In genomic region chr20:51529027-51529749, GRCh38 we compare ENCODE assay signal across 1 cellular context.
TF ChIP-seq lines count a peak whose summit lies in the region.

No MANE protein-coding gene starts in this region.

TF ChIP-seq in K562, 482 proteins besides CTCF, POLR2A, EP300 and RAD21 (continued from another document and continues in another):
- TF ChIP-seq, protein P1, sequence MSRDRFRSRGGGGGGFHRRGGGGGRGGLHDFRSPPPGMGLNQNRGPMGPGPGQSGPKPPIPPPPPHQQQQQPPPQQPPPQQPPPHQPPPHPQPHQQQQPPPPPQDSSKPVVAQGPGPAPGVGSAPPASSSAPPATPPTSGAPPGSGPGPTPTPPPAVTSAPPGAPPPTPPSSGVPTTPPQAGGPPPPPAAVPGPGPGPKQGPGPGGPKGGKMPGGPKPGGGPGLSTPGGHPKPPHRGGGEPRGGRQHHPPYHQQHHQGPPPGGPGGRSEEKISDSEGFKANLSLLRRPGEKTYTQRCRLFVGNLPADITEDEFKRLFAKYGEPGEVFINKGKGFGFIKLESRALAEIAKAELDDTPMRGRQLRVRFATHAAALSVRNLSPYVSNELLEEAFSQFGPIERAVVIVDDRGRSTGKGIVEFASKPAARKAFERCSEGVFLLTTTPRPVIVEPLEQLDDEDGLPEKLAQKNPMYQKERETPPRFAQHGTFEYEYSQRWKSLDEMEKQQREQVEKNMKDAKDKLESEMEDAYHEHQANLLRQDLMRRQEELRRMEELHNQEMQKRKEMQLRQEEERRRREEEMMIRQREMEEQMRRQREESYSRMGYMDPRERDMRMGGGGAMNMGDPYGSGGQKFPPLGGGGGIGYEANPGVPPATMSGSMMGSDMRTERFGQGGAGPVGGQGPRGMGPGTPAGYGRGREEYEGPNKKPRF (IDR thresholded peaks at IDR 0.05; ENCODE audit: low read depth, low read length): no peak
- TF ChIP-seq STAT5B (CRISPR knock-in tag; IDR thresholded peaks at IDR 0.05): no peak
- TF ChIP-seq KHSRP (IDR thresholded peaks at IDR 0.05): no peak
- peak; percentile 42; the same call in 1 of the 2 replicates for TF ChIP-seq TAL1 (IDR thresholded peaks at IDR 0.05)
- no peak for TF ChIP-seq PHB (CRISPR knock-in tag; IDR thresholded peaks at IDR 0.05)
- TF ChIP-seq ZNF561 (CRISPR knock-in tag; conservative IDR thresholded peaks at IDR 0.05): no peak
- 0 out of 2 replicates have a peak, but pooled peaks have one; percentile 29 for TF ChIP-seq BCOR (IDR thresholded peaks at IDR 0.05)
- no peak for TF ChIP-seq SMARCB1 (IDR thresholded peaks at IDR 0.05; ENCODE audit: insufficient read length, low read depth)
- no peak for TF ChIP-seq TFAM (CRISPR knock-in tag; conservative IDR thresholded peaks at IDR 0.05)
- no peak for TF ChIP-seq ZNF184 (CRISPR knock-in tag; IDR thresholded peaks at IDR 0.05)
- peak; percentile 65 for TF ChIP-seq ARID1B (IDR thresholded peaks at IDR 0.05)
- no peak for TF ChIP-seq CCAR2 (IDR thresholded peaks at IDR 0.05; ENCODE audit: low read depth, low read length)
- TF ChIP-seq ETV6 (IDR thresholded peaks at IDR 0.05; ENCODE audit: borderline replicate concordance in 1 of 2, low read depth in 2 of 2, low read length in 1 of 2): no peak
- TF ChIP-seq ETV6 (CRISPR knock-in tag; IDR thresholded peaks at IDR 0.05; ENCODE audit: borderline replicate concordance): no peak
- no peak for TF ChIP-seq ZNF280A (IDR thresholded peaks at IDR 0.05; ENCODE audit: low read depth, partially characterized antibody)
- 0 out of 2 replicates have a peak, but pooled peaks have one; percentile 18 for TF ChIP-seq REST (CRISPR knock-in tag; IDR thresholded peaks at IDR 0.05; ENCODE audit: low read depth)
- TF ChIP-seq PYGO2 (tag; IDR thresholded peaks at IDR 0.05): no peak
- no peak for TF ChIP-seq ZNF436 (CRISPR knock-in tag; IDR thresholded peaks at IDR 0.05)
- TF ChIP-seq SIN3B (IDR thresholded peaks at IDR 0.05; ENCODE audit: low read depth): no peak
- no peak for TF ChIP-seq ZNF696 (CRISPR knock-in tag; conservative IDR thresholded peaks at IDR 0.05)
- TF ChIP-seq SAFB2 (IDR thresholded peaks at IDR 0.05; ENCODE audit: borderline replicate concordance, low read depth, low read length, severe bottlenecking): no peak
- TF ChIP-seq ZNF717 (CRISPR knock-in tag; IDR thresholded peaks at IDR 0.05): no peak
- TF ChIP-seq C11orf30 (IDR thresholded peaks at IDR 0.05; ENCODE audit: low read depth): no peak
- TF ChIP-seq LCOR (CRISPR knock-in tag; IDR thresholded peaks at IDR 0.05): no peak
- TF ChIP-seq BMI1 (IDR thresholded peaks at IDR 0.05; ENCODE audit: low read length): no peak
- peak; percentile 61 for TF ChIP-seq CBFA2T3 (IDR thresholded peaks at IDR 0.05)
- TF ChIP-seq ILK (tag; IDR thresholded peaks at IDR 0.05; ENCODE audit: borderline replicate concordance, low read depth): no peak
- TF ChIP-seq, protein P2, sequence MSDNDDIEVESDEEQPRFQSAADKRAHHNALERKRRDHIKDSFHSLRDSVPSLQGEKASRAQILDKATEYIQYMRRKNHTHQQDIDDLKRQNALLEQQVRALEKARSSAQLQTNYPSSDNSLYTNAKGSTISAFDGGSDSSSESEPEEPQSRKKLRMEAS (CRISPR knock-in tag; IDR thresholded peaks at IDR 0.05): no peak
- TF ChIP-seq, protein P3, sequence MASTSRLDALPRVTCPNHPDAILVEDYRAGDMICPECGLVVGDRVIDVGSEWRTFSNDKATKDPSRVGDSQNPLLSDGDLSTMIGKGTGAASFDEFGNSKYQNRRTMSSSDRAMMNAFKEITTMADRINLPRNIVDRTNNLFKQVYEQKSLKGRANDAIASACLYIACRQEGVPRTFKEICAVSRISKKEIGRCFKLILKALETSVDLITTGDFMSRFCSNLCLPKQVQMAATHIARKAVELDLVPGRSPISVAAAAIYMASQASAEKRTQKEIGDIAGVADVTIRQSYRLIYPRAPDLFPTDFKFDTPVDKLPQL (IDR thresholded peaks at IDR 0.05; ENCODE audit: extremely low read depth, insufficient read length): no peak
- TF ChIP-seq SREBF2 (CRISPR knock-in tag; IDR thresholded peaks at IDR 0.05): no peak
- no peak for TF ChIP-seq ZNF449 (CRISPR knock-in tag; IDR thresholded peaks at IDR 0.05)
- no peak for TF ChIP-seq STAG1 (CRISPR knock-in tag; IDR thresholded peaks at IDR 0.05; ENCODE audit: borderline replicate concordance)
- TF ChIP-seq ZNF398 (CRISPR knock-in tag; IDR thresholded peaks at IDR 0.05): no peak
- no peak for TF ChIP-seq SPI1 (IDR thresholded peaks at IDR 0.05; ENCODE audit: borderline replicate concordance, low read depth, low read length)
- TF ChIP-seq PPARD (CRISPR knock-in tag; IDR thresholded peaks at IDR 0.05): no peak
- no peak for TF ChIP-seq MEF2D (tag; conservative IDR thresholded peaks at IDR 0.05; ENCODE audit: low read depth)
- TF ChIP-seq, protein P4, sequence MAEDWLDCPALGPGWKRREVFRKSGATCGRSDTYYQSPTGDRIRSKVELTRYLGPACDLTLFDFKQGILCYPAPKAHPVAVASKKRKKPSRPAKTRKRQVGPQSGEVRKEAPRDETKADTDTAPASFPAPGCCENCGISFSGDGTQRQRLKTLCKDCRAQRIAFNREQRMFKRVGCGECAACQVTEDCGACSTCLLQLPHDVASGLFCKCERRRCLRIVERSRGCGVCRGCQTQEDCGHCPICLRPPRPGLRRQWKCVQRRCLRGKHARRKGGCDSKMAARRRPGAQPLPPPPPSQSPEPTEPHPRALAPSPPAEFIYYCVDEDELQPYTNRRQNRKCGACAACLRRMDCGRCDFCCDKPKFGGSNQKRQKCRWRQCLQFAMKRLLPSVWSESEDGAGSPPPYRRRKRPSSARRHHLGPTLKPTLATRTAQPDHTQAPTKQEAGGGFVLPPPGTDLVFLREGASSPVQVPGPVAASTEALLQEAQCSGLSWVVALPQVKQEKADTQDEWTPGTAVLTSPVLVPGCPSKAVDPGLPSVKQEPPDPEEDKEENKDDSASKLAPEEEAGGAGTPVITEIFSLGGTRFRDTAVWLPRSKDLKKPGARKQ (CRISPR knock-in tag; IDR thresholded peaks at IDR 0.05): no peak
- TF ChIP-seq ZNF444 (CRISPR knock-in tag; IDR thresholded peaks at IDR 0.05): no peak
- TF ChIP-seq CBX5 (IDR thresholded peaks at IDR 0.05; ENCODE audit: borderline replicate concordance, low read depth): no peak
- TF ChIP-seq HES1 (IDR thresholded peaks at IDR 0.05; ENCODE audit: low read depth): no peak
- TF ChIP-seq ZZZ3 (IDR thresholded peaks at IDR 0.05): no peak
- no peak for TF ChIP-seq CBX1 (IDR thresholded peaks at IDR 0.05; ENCODE audit: low read depth)
- no peak for TF ChIP-seq RBM17 (IDR thresholded peaks at IDR 0.05; ENCODE audit: borderline replicate concordance, low read depth, low read length)
- no peak for TF ChIP-seq ATF1 (CRISPR knock-in tag; IDR thresholded peaks at IDR 0.05)
- TF ChIP-seq ATF1 (tag; IDR thresholded peaks at IDR 0.05): no peak
- TF ChIP-seq RBBP5 (IDR thresholded peaks at IDR 0.05; ENCODE audit: borderline replicate concordance, insufficient read depth, low read length, poor library complexity, severe bottlenecking): no peak
- TF ChIP-seq, protein P5, sequence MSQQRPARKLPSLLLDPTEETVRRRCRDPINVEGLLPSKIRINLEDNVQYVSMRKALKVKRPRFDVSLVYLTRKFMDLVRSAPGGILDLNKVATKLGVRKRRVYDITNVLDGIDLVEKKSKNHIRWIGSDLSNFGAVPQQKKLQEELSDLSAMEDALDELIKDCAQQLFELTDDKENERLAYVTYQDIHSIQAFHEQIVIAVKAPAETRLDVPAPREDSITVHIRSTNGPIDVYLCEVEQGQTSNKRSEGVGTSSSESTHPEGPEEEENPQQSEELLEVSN (IDR thresholded peaks at IDR 0.05; ENCODE audit: borderline replicate concordance in 1 of 2, extremely low read depth in 1 of 2, insufficient read depth in 1 of 2, insufficient read length in 1 of 2, low read depth in 1 of 2, low read length in 1 of 2, poor library complexity in 1 of 2, severe bottlenecking in 1 of 2): no peak
- no peak for TF ChIP-seq DMBX1 (CRISPR knock-in tag; IDR thresholded peaks at IDR 0.05; ENCODE audit: borderline replicate concordance)
- no peak for TF ChIP-seq MBD2 (IDR thresholded peaks at IDR 0.05; ENCODE audit: borderline replicate concordance, low read depth)
- no peak for TF ChIP-seq GTF2F1 (IDR thresholded peaks at IDR 0.05; ENCODE audit: low read depth, low read length)
- TF ChIP-seq RBFOX2 (IDR thresholded peaks at IDR 0.05; ENCODE audit: low read depth, low read length): no peak
- TF ChIP-seq SMARCA4 (IDR thresholded peaks at IDR 0.05): peak; percentile 53; the same call in 1 of the 2 replicates
- no peak for TF ChIP-seq ZNF23 (CRISPR knock-in tag; IDR thresholded peaks at IDR 0.05)
- TF ChIP-seq FOS (IDR thresholded peaks at IDR 0.05; ENCODE audit: extremely low read depth, insufficient read length): no peak
- TF ChIP-seq ZNF239 (CRISPR knock-in tag; IDR thresholded peaks at IDR 0.05): no peak
- TF ChIP-seq MAFF (IDR thresholded peaks at IDR 0.05; ENCODE audit: low read length): no peak
- TF ChIP-seq DPF2 (IDR thresholded peaks at IDR 0.05): peak; percentile 71
- TF ChIP-seq MTA1 (IDR thresholded peaks at IDR 0.05; ENCODE audit: borderline replicate concordance): no peak
- no peak for TF ChIP-seq MXD1 (CRISPR knock-in tag; IDR thresholded peaks at IDR 0.05; ENCODE audit: borderline replicate concordance, poor library complexity, severe bottlenecking)
- no peak for TF ChIP-seq CHD4 (IDR thresholded peaks at IDR 0.05; ENCODE audit: insufficient read depth, insufficient replicate concordance, low read depth, low read length, poor library complexity, severe bottlenecking)
